ENCODE assay signal across 9 cellular contexts in genomic region chr2:145692971-145693478, GRCh38.
DNase-seq lines count a peak whose midpoint lies in the region; ATAC-seq, FAIRE-seq and TF ChIP-seq lines count a peak whose summit lies in the region.
"Had no signal": no experiment of that assay in that cellular context is flagged by ENCODE, and none has a peak within 500 bp of the region (broad histone marks: within the 10 kb centered on the region; RNA-seq: fewer than 3 reads in every experiment).

No MANE protein-coding gene starts in this region.

- peak; percentile 36 for FAIRE-seq in keratinocyte (lab: Jason Lieb, UNC)

- no peaks in the 10 kb centered on the region for H4K20me1 ChIP-seq in keratinocyte (ENCODE audit: control insufficient read depth, extremely low read depth, insufficient read depth, low read length)

- no peak overlapping the region for H3K4me3 ChIP-seq in breast epithelium
- H3K4me3 ChIP-seq in keratinocyte (ENCODE audit: control insufficient read depth in 2 of 3, extremely low read depth in 1 of 3, insufficient read depth in 2 of 3, low read depth in 1 of 3, low read length in 3 of 3): no peak overlapping the region
- H3K4me3 ChIP-seq in WERI-Rb-1 (ENCODE audit: low read depth, low read length): no peak overlapping the region

- H3K4me3 Mint-ChIP-seq in MCF 10A (ENCODE audit: unreplicated experiment): peak overlapping the region; percentile 14

- H3K9me3 ChIP-seq in breast epithelium (no peaks in the 10 kb centered on the region), keratinocyte (ENCODE audit: control insufficient read depth, low read depth, low read length) (no peaks in the 10 kb centered on the region), WERI-Rb-1 (ENCODE audit: severe bottlenecking) (no peaks in the 10 kb centered on the region)

- no peaks in the 10 kb centered on the region for H3K36me3 ChIP-seq in breast epithelium
- no peaks in the 10 kb centered on the region for H3K36me3 ChIP-seq in keratinocyte (ENCODE audit: control insufficient read depth in 2 of 2, extremely low read depth in 1 of 2, insufficient read depth in 2 of 2, low read length in 2 of 2)
- H3K36me3 ChIP-seq in WERI-Rb-1: no peaks in the 10 kb centered on the region

- H3K9me1 ChIP-seq in keratinocyte (ENCODE audit: control insufficient read depth, extremely low read depth, insufficient read depth, low read length): no peaks in the 10 kb centered on the region

- no peak overlapping the region for H2AFZ ChIP-seq in keratinocyte (ENCODE audit: control insufficient read depth, low read length)
- H2AFZ ChIP-seq: parathyroid adenoma had no signal

- H3K27me3 ChIP-seq in breast epithelium (no peaks in the 10 kb centered on the region), keratinocyte (ENCODE audit: control insufficient read depth, extremely low read depth, insufficient read depth, low read length) (no peaks in the 10 kb centered on the region), WERI-Rb-1 (ENCODE audit: insufficient read depth, low read depth, severe bottlenecking) (no peaks in the 10 kb centered on the region)

- H3K36me3 Mint-ChIP-seq in MCF 10A (ENCODE audit: insufficient read depth, unreplicated experiment): no peaks in the 10 kb centered on the region

- H3K4me1 ChIP-seq in breast epithelium (no peaks in the 10 kb centered on the region), keratinocyte (ENCODE audit: control insufficient read depth, extremely low read depth, insufficient read depth, low read length) (no peaks in the 10 kb centered on the region)
- H3K4me1 ChIP-seq: parathyroid adenoma had no signal

- TF ChIP-seq CTCF in MCF 10A (IDR thresholded peaks at IDR 0.05; ENCODE audit: unreplicated experiment): no peak
- TF ChIP-seq CTCF in breast epithelium (IDR thresholded peaks at IDR 0.05): no peak
- no peak for TF ChIP-seq CTCF in keratinocyte (optimal IDR thresholded peaks at IDR 0.05 in 1 of 3, IDR thresholded peaks at IDR 0.05 in 1 of 3, conservative IDR thresholded peaks at IDR 0.05 in 1 of 3; ENCODE audit: extremely low read depth in 1 of 3, insufficient read depth in 2 of 3, low read length in 3 of 3)
- TF ChIP-seq CTCF in WERI-Rb-1 (IDR thresholded peaks at IDR 0.05; ENCODE audit: low read depth, low read length): no peak

- DNase-seq in MCF 10A (ENCODE audit: unreplicated experiment): peak; percentile 95
- DNase-seq in breast epithelium (ENCODE audit: low spot score in 2 of 2): no peak
- DNase-seq in OCI-M2 (lab: John Stamatoyannopoulos, UW; ENCODE audit: unreplicated experiment): peak; percentile 53
- no peak for DNase-seq in keratinocyte (ENCODE audit: low read depth, low spot score)
- no peak for DNase-seq in COLO829 (ENCODE audit: low spot score)
- DNase-seq in WERI-Rb-1: no peak
- no peak for DNase-seq in NCI-H1105 (lab: John Stamatoyannopoulos, UW)

- H3K27ac Mint-ChIP-seq in MCF 10A (ENCODE audit: low read depth, unreplicated experiment): peak overlapping the region; percentile 94

- dilution Hi-C loops in keratinocyte (cut with MboI; ENCODE audit: extremely low pct_ligation_motif_present, low sequenced_read_pairs): no loop called here

- H3K9ac ChIP-seq in keratinocyte (ENCODE audit: control insufficient read depth, extremely low read depth, insufficient read depth, low read length): no peak overlapping the region
- H3K9ac ChIP-seq: parathyroid adenoma had no signal

- intact Hi-C loops in MCF 10A (cut with micrococcal nuclease): loop anchor here (1.0 to 5.0 kb wide), 2 partner anchors 41 to 59 kb away; no protein-coding TSS in a partner anchor
- intact Hi-C loops in breast epithelium (cut with DNase I; ENCODE audit: low total_unique reads): no loop called here

- H3K4me2 ChIP-seq in keratinocyte (ENCODE audit: control insufficient read depth, extremely low read depth, insufficient read depth, low read depth, low read length): no peak overlapping the region

- CTCF ChIA-PET in MCF 10A (lab: Yijun Ruan, JAX): interaction anchor here (0.6 to 1.0 kb wide), 2 partner anchors 60 to 133 kb away, joined by 3 to 5 read pairs; no protein-coding TSS in a partner anchor

- H3K27ac ChIP-seq in breast epithelium: no peak overlapping the region
- no peak overlapping the region for H3K27ac ChIP-seq in keratinocyte (ENCODE audit: control insufficient read depth, insufficient read depth, low read length)
- H3K27ac ChIP-seq in WERI-Rb-1: no peak overlapping the region
- H3K27ac ChIP-seq: parathyroid adenoma had no signal

- peak; percentile 95 for ATAC-seq in HG02981 (IDR thresholded peaks at IDR 0.05; ENCODE audit: unreplicated experiment)

- no peak for TF ChIP-seq POLR2A in breast epithelium (IDR thresholded peaks at IDR 0.05)

- BruUV-seq in MCF 10A (replicated peaks; lab: Mats Ljungman, UMichigan): no TSS peak

- no peaks in the 10 kb centered on the region for H3K9me3 Mint-ChIP-seq in MCF 10A (ENCODE audit: unreplicated experiment)

- H3K79me2 ChIP-seq in keratinocyte (ENCODE audit: control insufficient read depth, insufficient read depth, low read length): no peaks in the 10 kb centered on the region
- H3K79me2 ChIP-seq: parathyroid adenoma had no signal

- POLR2A ChIA-PET in MCF 10A (lab: Yijun Ruan, JAX): interaction anchor here (0.8 to 2.2 kb wide), 5 partner anchors 10 to 58 kb away, joined by 3 to 7 read pairs (median 3); no protein-coding TSS in a partner anchor

- no peaks in the 10 kb centered on the region for H3K27me3 Mint-ChIP-seq in MCF 10A (ENCODE audit: insufficient read depth, unreplicated experiment)

- H3K4me1 Mint-ChIP-seq in MCF 10A (ENCODE audit: insufficient read depth, unreplicated experiment): peaks cover 25% of the 10 kb centered on the region

Comparison
In these comparisons a context has a peak if more than half of its experiments do, and no peak if none do; other contexts are left out.
1. DNase-seq: peak in MCF 10A (single experiment) and OCI-M2 (single experiment); none in breast epithelium (0 of 2), keratinocyte (single experiment), COLO829 (single experiment), WERI-Rb-1 (single experiment) and NCI-H1105 (single experiment).